ENCODE assay signal across 11 cellular contexts in genomic region chr4:74097631-74098550, GRCh38. TPM values are rescaled to one million over a fixed set of nuclear protein-coding genes. Genes with fewer than 3 reads are reported as not detected.
DNase-seq lines count a peak whose midpoint lies in the region; ATAC-seq and TF ChIP-seq lines count a peak whose summit lies in the region.
"Had no signal": no experiment of that assay in that cellular context is flagged by ENCODE, and none has a peak within 500 bp of the region (broad histone marks: within the 10 kb centered on the region; RNA-seq: fewer than 3 reads in every experiment).

No MANE protein-coding gene starts in this region.

- no peaks in the 10 kb centered on the region for H3K79me2 ChIP-seq in smooth muscle cell (ENCODE audit: low read depth)

- ATAC-seq in GM18861 (IDR thresholded peaks at IDR 0.05; ENCODE audit: unreplicated experiment), result no peak
- no peak for ATAC-seq in HG03135 (IDR thresholded peaks at IDR 0.05; ENCODE audit: unreplicated experiment)

- H3K4me1 ChIP-seq in iPS-18a (ENCODE audit: control insufficient read depth, low read depth, low read length) (peaks cover 4% of the 10 kb centered on the region), smooth muscle cell (ENCODE audit: low read depth) (no peaks in the 10 kb centered on the region)

- no peaks in the 10 kb centered on the region for H3K9me3 Mint-ChIP-seq in activated naive CD8-positive, alpha-beta T cell (ENCODE audit: low read depth)

- no peaks in the 10 kb centered on the region for H3K9me3 ChIP-seq in iPS-18a (ENCODE audit: control insufficient read depth, low read depth, low read length)
- H3K9me3 ChIP-seq in smooth muscle cell (replicated peaks; ENCODE audit: low read depth), result no peaks in the 10 kb centered on the region

- H3K27ac ChIP-seq in iPS-18a (ENCODE audit: low read length) (no peak overlapping the region), smooth muscle cell (ENCODE audit: low read depth) (no peak overlapping the region)
- H3K27ac ChIP-seq: 22Rv1 had no signal

- no peak overlapping the region for H3K27ac Mint-ChIP-seq in activated naive CD8-positive, alpha-beta T cell

- H3K4me3 Mint-ChIP-seq in activated naive CD8-positive, alpha-beta T cell, result peak overlapping the region; percentile 81

- H2AFZ ChIP-seq in smooth muscle cell (ENCODE audit: low read depth), result peak overlapping the region; percentile 97

- H3K36me3 Mint-ChIP-seq in activated naive CD8-positive, alpha-beta T cell, result peaks cover 2% of the 10 kb centered on the region

- no peak for TF ChIP-seq CTCF in smooth muscle cell (IDR thresholded peaks at IDR 0.05; ENCODE audit: borderline replicate concordance, insufficient read depth, poor library complexity, severe bottlenecking)

- DNase-seq in DMS53 (lab: John Stamatoyannopoulos, UW) (peak; percentile 30), DMS53 treated with DMSO at 0.1 percent for 48 hours (lab: John Stamatoyannopoulos, UW; ENCODE audit: unreplicated experiment) (no peak), smooth muscle cell (lab: John Stamatoyannopoulos, UW; ENCODE audit: unreplicated experiment) (no peak), CD1c-positive myeloid dendritic cell (ENCODE audit: extremely low spot score) (no peak)
- DNase-seq: activated naive CD4-positive, alpha-beta T cell treated with Interleukin-2 at 50 U/mL for 16 hours; NCI-H1048 had no signal

- peak overlapping the region; percentile 93 for H3K4me2 ChIP-seq in smooth muscle cell

- 91% methylated on average over 3 of the region's 3 CpGs for WGBS in smooth muscle cell (ENCODE audit: low lambda C conversion rate)

- H4K20me1 ChIP-seq in smooth muscle cell (ENCODE audit: low read depth), result no peaks in the 10 kb centered on the region

- H3K4me3 ChIP-seq in iPS-18a (ENCODE audit: low read length), result peak overlapping the region; percentile 55
- peak overlapping the region; percentile 76 for H3K4me3 ChIP-seq in smooth muscle cell

- H3K9ac ChIP-seq in iPS-18a (ENCODE audit: low read length) (peak overlapping the region; percentile 21), smooth muscle cell (ENCODE audit: low read depth) (peak overlapping the region; percentile 26)

- no peaks in the 10 kb centered on the region for H3F3A ChIP-seq in smooth muscle cell (ENCODE audit: low read depth)

- H3K36me3 ChIP-seq in iPS-18a (ENCODE audit: control insufficient read depth, low read depth, low read length) (no peaks in the 10 kb centered on the region), smooth muscle cell (ENCODE audit: low read depth) (no peaks in the 10 kb centered on the region)

- peaks cover 40% of the 10 kb centered on the region for H3K27me3 Mint-ChIP-seq in activated naive CD8-positive, alpha-beta T cell

- peaks cover 31% of the 10 kb centered on the region for H3K27me3 ChIP-seq in iPS-18a (ENCODE audit: control insufficient read depth, insufficient read depth, low read length)
- H3K27me3 ChIP-seq in smooth muscle cell (ENCODE audit: low read depth), result no peaks in the 10 kb centered on the region

- peaks cover 9% of the 10 kb centered on the region for H3K4me1 Mint-ChIP-seq in activated naive CD8-positive, alpha-beta T cell (ENCODE audit: low read depth)

RNA-seq across cellular contexts. Expression of gene CXCL2, which starts 1.1 kb away (rescaled TPM):
- 11.3 and 16.1 TPM in 2 replicates for total RNA-seq in smooth muscle cell
- 15.2 and 26.1 TPM in 2 replicates for polyA plus RNA-seq in smooth muscle cell

RNA-seq across cellular contexts. Expression of gene CXCL3, which starts 59.4 kb away (rescaled TPM):
- 0.63 and 1.6 TPM in 2 replicates for total RNA-seq in smooth muscle cell
- polyA plus RNA-seq in smooth muscle cell, result 3.2 and 5.6 TPM in 2 replicates
